8 cellular contexts compared by ENCODE assay signal in the genomic region with DNA sequence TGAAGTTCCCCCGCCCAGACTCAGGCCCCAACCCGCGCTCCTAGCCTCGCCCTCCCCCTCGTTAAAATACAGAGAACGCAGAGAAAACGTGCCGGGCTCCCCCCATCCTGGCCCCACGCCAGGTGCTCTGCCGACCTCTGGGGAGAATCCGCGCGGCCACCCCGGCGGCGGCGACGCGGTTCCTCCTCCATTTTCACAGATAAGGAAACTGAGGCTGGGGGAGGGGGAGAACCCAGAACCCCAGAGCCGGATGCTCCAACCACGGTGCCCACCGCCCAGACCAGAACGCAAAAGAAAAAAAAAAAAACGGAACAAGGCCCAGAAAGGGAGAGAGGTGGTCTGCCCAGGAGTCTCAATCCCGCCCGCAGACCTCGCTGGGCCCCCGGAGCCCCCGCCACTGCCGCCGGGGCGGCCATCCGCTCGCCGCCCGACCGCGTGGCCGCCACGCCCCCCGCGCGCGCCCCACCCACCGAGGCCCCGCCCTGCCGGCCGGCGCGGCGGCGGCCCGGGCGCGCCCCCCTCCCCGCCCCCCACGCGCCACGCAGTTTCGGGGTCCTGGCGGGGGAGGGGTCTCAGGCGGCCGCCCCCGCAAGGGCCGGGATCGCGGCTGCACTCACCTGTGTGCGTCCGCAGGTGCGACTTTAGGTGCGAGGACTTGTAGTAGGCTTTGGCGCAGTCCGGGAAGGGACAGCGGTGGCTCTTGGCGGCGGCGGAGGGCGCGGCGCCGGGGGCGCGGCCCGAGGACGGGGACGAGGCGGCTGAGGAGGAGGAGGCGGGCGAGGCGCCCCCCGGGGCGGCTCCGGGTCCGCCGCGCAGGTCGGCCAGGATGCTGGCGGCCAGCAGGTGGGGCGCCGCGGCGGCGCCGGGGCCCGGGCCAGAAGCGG. TPM values are rescaled to one million over a fixed set of nuclear protein-coding genes. Genes with fewer than 3 reads are reported as not detected.
DNase-seq lines count a peak whose midpoint lies in the region; ATAC-seq, FAIRE-seq and TF ChIP-seq lines count a peak whose summit lies in the region.

No MANE protein-coding gene starts in this region.

- CTCF ChIA-PET in endothelial cell of umbilical vein (lab: Charles Lee) = no interaction called here

- H3K27ac ChIP-seq in ACC112 (ENCODE audit: low read depth, low read length) = peak overlapping the region; percentile 58; the same call in 1 of the 2 replicates
- H3K27ac ChIP-seq in endothelial cell of umbilical vein (ENCODE audit: insufficient read depth, low read depth, low read length) = peak overlapping the region; percentile 45
- peak overlapping the region; percentile 99 for H3K27ac ChIP-seq in neutrophil

- TF ChIP-seq CTCF in endothelial cell of umbilical vein (IDR thresholded peaks at IDR 0.05; ENCODE audit: extremely low read depth in 1 of 2, insufficient read depth in 1 of 2, low read depth in 1 of 2, low read length in 2 of 2) (no peak), neutrophil (IDR thresholded peaks at IDR 0.05) (no peak)

- POLR2A ChIA-PET in endothelial cell of umbilical vein (lab: Charles Lee) = no interaction called here

- peak overlapping the region; percentile 82 for H3K9ac ChIP-seq in endothelial cell of umbilical vein (replicated peaks; ENCODE audit: extremely low read depth, insufficient read depth, low read length)

- peak; percentile 49 for FAIRE-seq in endothelial cell of umbilical vein (lab: Jason Lieb, UNC)

- no peaks in the 10 kb centered on the region for H3K27me3 ChIP-seq in ACC112 (ENCODE audit: insufficient read depth, low read length)
- no peaks in the 10 kb centered on the region for H3K27me3 ChIP-seq in endothelial cell of umbilical vein (ENCODE audit: control insufficient read depth in 2 of 2, insufficient read depth in 2 of 2, low read length in 2 of 2)
- no peaks in the 10 kb centered on the region for H3K27me3 ChIP-seq in neutrophil

- no peaks in the 10 kb centered on the region for H3K36me3 ChIP-seq in ACC112 (ENCODE audit: insufficient read depth, low read length)
- H3K36me3 ChIP-seq in endothelial cell of umbilical vein (ENCODE audit: control insufficient read depth in 2 of 2, extremely low read depth in 1 of 2, insufficient read depth in 2 of 2, low read length in 2 of 2) = no peaks in the 10 kb centered on the region
- no peaks in the 10 kb centered on the region for H3K36me3 ChIP-seq in neutrophil

- TF ChIP-seq EP300 in Ishikawa (IDR thresholded peaks at IDR 0.05; ENCODE audit: borderline replicate concordance) = no peak

- H3K79me2 ChIP-seq in ACC112 (ENCODE audit: control insufficient read depth, insufficient read depth, low read length, unreplicated experiment) = peaks cover 55% of the 10 kb centered on the region
- peaks cover 53% of the 10 kb centered on the region for H3K79me2 ChIP-seq in endothelial cell of umbilical vein (ENCODE audit: control insufficient read depth, insufficient read depth, low read length)

- ATAC-seq in GM18505 (IDR thresholded peaks at IDR 0.05; ENCODE audit: unreplicated experiment) (peak; percentile 12), GM18861 (IDR thresholded peaks at IDR 0.05; ENCODE audit: unreplicated experiment) (no peak)

- H3K9me1 ChIP-seq in endothelial cell of umbilical vein (replicated peaks; ENCODE audit: control insufficient read depth, extremely low read depth, insufficient read depth, low read length) = no peaks in the 10 kb centered on the region

- H2AFZ ChIP-seq in ACC112 (ENCODE audit: low read length, unreplicated experiment) (no peak overlapping the region), endothelial cell of umbilical vein (ENCODE audit: low read depth, low read length) (peak overlapping the region; percentile 58)

- no peak for TF ChIP-seq RAD21 in Ishikawa (IDR thresholded peaks at IDR 0.05; ENCODE audit: low read depth)

- dilution Hi-C loops in endothelial cell of umbilical vein (cut with MboI; ENCODE audit: extremely low pct_ligation_motif_present, low sequenced_read_pairs) = no loop called here

- H3K4me2 ChIP-seq in endothelial cell of umbilical vein (ENCODE audit: insufficient read depth, low read length) = peak overlapping the region; percentile 89

- H3K9me3 ChIP-seq in endothelial cell of umbilical vein (replicated peaks; ENCODE audit: control insufficient read depth, insufficient read depth, low read length) = no peaks in the 10 kb centered on the region
- no peaks in the 10 kb centered on the region for H3K9me3 ChIP-seq in neutrophil

- intact Hi-C loops in endothelial cell of umbilical vein (cut with micrococcal nuclease) = loop anchor here (1.0 kb wide), 2 partner anchors 15 to 234 kb away; partner anchors contain the start of genes IZUMO4 and MOB3A

- TSS peak; percentile 46 for BruUV-seq in endothelial cell of umbilical vein (replicated peaks; lab: Mats Ljungman, UMichigan)

- peak overlapping the region; percentile 95 for H3K4me3 ChIP-seq in ACC112 (ENCODE audit: low read depth, low read length)
- H3K4me3 ChIP-seq in endothelial cell of umbilical vein (replicated peaks in 1 of 3; ENCODE audit: insufficient read depth in 1 of 3, low read depth in 1 of 3, low read length in 3 of 3) = peak overlapping the region; percentile 78 to 99 (median 85)
- H3K4me3 ChIP-seq in neutrophil (ENCODE audit: low read depth in 1 of 2, low read length in 1 of 2) = peak overlapping the region; percentile 72 to 78

- TF ChIP-seq POLR2A in GM18505 (IDR thresholded peaks at IDR 0.05; ENCODE audit: borderline replicate concordance, extremely low read depth, insufficient read depth, insufficient read length) (no peak), endothelial cell of umbilical vein (IDR thresholded peaks at IDR 0.05; ENCODE audit: low read depth, low read length) (no peak)

- peaks cover 24% of the 10 kb centered on the region for H3K4me1 ChIP-seq in ACC112 (ENCODE audit: control insufficient read depth, insufficient read depth, low read length, unreplicated experiment)
- H3K4me1 ChIP-seq in endothelial cell of umbilical vein (ENCODE audit: control insufficient read depth, extremely low read depth, insufficient read depth, low read length) = peaks cover 29% of the 10 kb centered on the region
- peaks cover 49 to 60% of the 10 kb centered on the region in 2 experiments for H3K4me1 ChIP-seq in neutrophil (ENCODE audit: control insufficient read depth in 1 of 2, insufficient read depth in 1 of 2, low read depth in 1 of 2, low read length in 1 of 2)

- H4K20me1 ChIP-seq in endothelial cell of umbilical vein (replicated peaks; ENCODE audit: control insufficient read depth, extremely low read depth, insufficient read depth, low read length) = no peaks in the 10 kb centered on the region

- peak; percentile 57 to 59 for DNase-seq in activated CD4-positive, alpha-beta T cell treated with anti-CD3 and anti-CD28 coated beads, Interleukin-2, amount 50 U/mL, for 48 hours
- DNase-seq in endothelial cell of umbilical vein (ENCODE audit: low read depth, low spot score) = no peak
- DNase-seq in GOT3 (lab: John Stamatoyannopoulos, UW) = no peak

RNA-seq across cellular contexts. Expression of gene KLF16, which starts 0.7 kb away (rescaled TPM):
- total RNA-seq in endothelial cell of umbilical vein = 36.6 and 38.0 TPM in 2 replicates
- 11.6 and 22.6 TPM in 2 replicates for polyA plus RNA-seq in endothelial cell of umbilical vein
- polyA plus RNA-seq in endothelial cell of umbilical vein (2011; cell fraction: cytosol; rRNA removed) = 6.0 and 10.4 TPM in 2 replicates
- 4.4 and 4.6 TPM in 2 replicates for polyA plus RNA-seq in endothelial cell of umbilical vein (2011; cell fraction: nucleus; rRNA removed)
- 12.1 and 19.5 TPM in 2 replicates for polyA plus RNA-seq in endothelial cell of umbilical vein (2012)
- 3.1 and 3.2 TPM in 2 replicates for polyA minus RNA-seq in endothelial cell of umbilical vein
- 19.7 TPM for polyA minus RNA-seq in endothelial cell of umbilical vein (2011; cell fraction: cytosol; rRNA and poly(A)+ RNA removed)
- 2.0 and 3.2 TPM in 2 replicates for polyA minus RNA-seq in endothelial cell of umbilical vein (2011; cell fraction: nucleus; rRNA and poly(A)+ RNA removed)

RNA-seq across cellular contexts. Expression of gene REXO1, which starts 14.4 kb away (rescaled TPM):
- total RNA-seq in endothelial cell of umbilical vein = 41.1 and 44.6 TPM in 2 replicates
- polyA plus RNA-seq in endothelial cell of umbilical vein = 56.9 and 88.8 TPM in 2 replicates
- 18.9 and 26.1 TPM in 2 replicates for polyA plus RNA-seq in endothelial cell of umbilical vein (2011; cell fraction: cytosol; rRNA removed)
- polyA plus RNA-seq in endothelial cell of umbilical vein (2011; cell fraction: nucleus; rRNA removed) = 112 and 117 TPM in 2 replicates
- polyA plus RNA-seq in endothelial cell of umbilical vein (2012) = 23.1 and 32.6 TPM in 2 replicates
- polyA minus RNA-seq in endothelial cell of umbilical vein = 13.5 and 14.6 TPM in 2 replicates
- polyA minus RNA-seq in endothelial cell of umbilical vein (2011; cell fraction: cytosol; rRNA and poly(A)+ RNA removed) = 18.6 TPM
- polyA minus RNA-seq in endothelial cell of umbilical vein (2011; cell fraction: nucleus; rRNA and poly(A)+ RNA removed) = 13.1 and 32.2 TPM in 2 replicates

RNA-seq across cellular contexts. Expression of gene ABHD17A, which starts 22.6 kb away (rescaled TPM):
- 89.8 and 97.0 TPM in 2 replicates for total RNA-seq in endothelial cell of umbilical vein
- polyA plus RNA-seq in endothelial cell of umbilical vein = 143 and 179 TPM in 2 replicates
- 38.4 and 71.7 TPM in 2 replicates for polyA plus RNA-seq in endothelial cell of umbilical vein (2011; cell fraction: cytosol; rRNA removed)
- polyA plus RNA-seq in endothelial cell of umbilical vein (2011; cell fraction: nucleus; rRNA removed) = 76.9 and 77.9 TPM in 2 replicates
- 29.4 and 57.3 TPM in 2 replicates for polyA plus RNA-seq in endothelial cell of umbilical vein (2012)
- polyA minus RNA-seq in endothelial cell of umbilical vein = 41.1 and 52.8 TPM in 2 replicates
- 28.8 TPM for polyA minus RNA-seq in endothelial cell of umbilical vein (2011; cell fraction: cytosol; rRNA and poly(A)+ RNA removed)
- 11.6 and 18.8 TPM in 2 replicates for polyA minus RNA-seq in endothelial cell of umbilical vein (2011; cell fraction: nucleus; rRNA and poly(A)+ RNA removed)

RNA-seq across cellular contexts. Expression of gene ADAT3, which starts 42.5 kb away (rescaled TPM):
- 8.0 and 11.7 TPM in 2 replicates for total RNA-seq in endothelial cell of umbilical vein
- 5.7 and 8.6 TPM in 2 replicates for polyA plus RNA-seq in endothelial cell of umbilical vein
- polyA plus RNA-seq in endothelial cell of umbilical vein (2011; cell fraction: cytosol; rRNA removed) = 1.1 and 2.6 TPM in 2 replicates
- 3.4 and 3.8 TPM in 2 replicates for polyA plus RNA-seq in endothelial cell of umbilical vein (2011; cell fraction: nucleus; rRNA removed)
- 1.7 and 2.9 TPM in 2 replicates for polyA plus RNA-seq in endothelial cell of umbilical vein (2012)
- 2.0 and 3.3 TPM in 2 replicates for polyA minus RNA-seq in endothelial cell of umbilical vein
- polyA minus RNA-seq in endothelial cell of umbilical vein (2011; cell fraction: cytosol; rRNA and poly(A)+ RNA removed) = 5.0 TPM
- polyA minus RNA-seq in endothelial cell of umbilical vein (2011; cell fraction: nucleus; rRNA and poly(A)+ RNA removed) = 2.8 and 7.1 TPM in 2 replicates

RNA-seq across cellular contexts. Expression of gene SCAMP4, which starts 42.5 kb away (rescaled TPM):
- total RNA-seq in endothelial cell of umbilical vein = 68.2 and 72.2 TPM in 2 replicates
- polyA plus RNA-seq in endothelial cell of umbilical vein = 24.4 and 29.6 TPM in 2 replicates
- polyA plus RNA-seq in endothelial cell of umbilical vein (2011; cell fraction: cytosol; rRNA removed) = 16.1 and 22.8 TPM in 2 replicates
- 33.4 and 36.5 TPM in 2 replicates for polyA plus RNA-seq in endothelial cell of umbilical vein (2011; cell fraction: nucleus; rRNA removed)
- polyA plus RNA-seq in endothelial cell of umbilical vein (2012) = 28.5 and 51.3 TPM in 2 replicates
- polyA minus RNA-seq in endothelial cell of umbilical vein = 23.8 and 26.8 TPM in 2 replicates
- polyA minus RNA-seq in endothelial cell of umbilical vein (2011; cell fraction: cytosol; rRNA and poly(A)+ RNA removed) = 29.4 TPM
- 16.2 and 22.0 TPM in 2 replicates for polyA minus RNA-seq in endothelial cell of umbilical vein (2011; cell fraction: nucleus; rRNA and poly(A)+ RNA removed)

Comparison
In these comparisons a context has a peak if more than half of its experiments do, and no peak if none do; other contexts are left out.
1. H3K27ac ChIP-seq: peak in every context shown above with its lines; median percentile 99 in neutrophil; 58 in ACC112; 45 in endothelial cell of umbilical vein.
2. DNase-seq: peak in activated CD4-positive, alpha-beta T cell treated with anti-CD3 and anti-CD28 coated beads, Interleukin-2, amount 50 U/mL, for 48 hours (2 of 2); none in endothelial cell of umbilical vein (single experiment) and GOT3 (single experiment).
3. Peak in every context shown above with its lines, with median percentiles within 50 percentile points of each other: H3K4me3 ChIP-seq.